In the genomic region with DNA sequence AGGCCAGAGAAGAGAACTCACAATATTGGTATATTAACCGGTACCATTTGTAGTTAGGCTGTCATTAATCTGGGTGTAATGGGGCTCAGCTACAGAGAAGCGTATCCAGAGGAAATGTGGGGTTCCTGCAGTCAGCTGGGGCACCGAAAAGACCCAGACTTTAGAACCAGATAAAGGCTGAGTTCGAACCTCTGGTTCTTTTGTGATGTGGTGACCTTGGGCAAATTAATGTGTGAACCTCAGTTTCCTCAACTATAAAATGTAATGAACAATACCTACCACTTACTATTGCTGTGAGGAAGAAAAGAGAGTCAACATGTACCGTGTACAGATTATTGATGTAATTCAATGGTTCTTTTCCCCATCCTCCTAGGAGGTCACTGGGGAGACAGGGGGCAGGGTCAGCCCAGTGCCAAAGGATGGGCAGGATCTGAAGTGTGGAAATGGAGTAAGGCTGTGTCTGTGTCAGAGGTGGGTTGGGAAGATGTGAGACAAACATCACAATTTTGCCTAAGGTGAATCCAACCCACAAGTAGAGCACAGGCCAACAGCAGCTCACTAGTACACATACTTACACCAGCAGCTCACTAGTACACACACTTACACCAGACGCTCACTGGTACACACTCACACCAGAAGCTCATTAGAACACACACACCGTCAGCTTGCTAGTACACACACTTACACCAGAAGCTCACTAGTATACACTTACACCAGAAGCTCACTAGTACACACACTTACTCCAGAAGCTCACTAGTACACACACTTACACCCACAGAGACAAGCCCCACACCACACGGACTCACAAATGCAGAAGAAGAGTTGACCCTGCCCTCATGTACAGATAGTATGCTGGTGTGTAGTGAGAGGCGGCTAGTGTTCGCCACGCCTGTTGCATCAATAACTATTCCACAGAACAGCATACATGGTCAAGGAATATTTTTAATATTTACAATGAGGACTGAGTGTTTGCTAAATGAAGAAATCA, we compare ENCODE assay signal across 11 cellular contexts. TPM values are rescaled to one million over a fixed set of nuclear protein-coding genes. Genes with fewer than 3 reads are reported as not detected.
A peak's percentile ranks its signal among the peaks of the same experiment; 100 is the strongest.
DNase-seq lines count a peak whose midpoint lies in the region; ATAC-seq and TF ChIP-seq lines count a peak whose summit lies in the region.
"Had no signal": no experiment of that assay in that cellular context is flagged by ENCODE, and none has a peak within 500 bp of the region (broad histone marks: within the 10 kb centered on the region; RNA-seq: fewer than 3 reads in every experiment).

No MANE protein-coding gene starts in this region.

- no peaks in the 10 kb centered on the region for H3K36me3 ChIP-seq in right atrium auricular region

- peaks cover 1% of the 10 kb centered on the region for H3K9me3 Mint-ChIP-seq in activated naive CD8-positive, alpha-beta T cell treated with anti-CD3 and anti-CD28 coated beads for 36 hours

- peaks cover 62% of the 10 kb centered on the region for H3K4me1 Mint-ChIP-seq in activated naive CD8-positive, alpha-beta T cell treated with anti-CD3 and anti-CD28 coated beads for 36 hours

- ATAC-seq in left ventricle myocardium superior (no peak), GM19035 (IDR thresholded peaks at IDR 0.05; ENCODE audit: unreplicated experiment) (no peak)

- no peak for TF ChIP-seq CTCF in right atrium auricular region (IDR thresholded peaks at IDR 0.05)

- no peaks in the 10 kb centered on the region for H3K9me3 ChIP-seq in right atrium auricular region
- H3K9me3 ChIP-seq in mononuclear cell (ENCODE audit: low read depth, low read length), result no peaks in the 10 kb centered on the region

- DNase-seq in right atrium auricular region (ENCODE audit: low spot score) (peak; percentile 50), left ventricle myocardium superior (no peak), GDM1 (lab: John Stamatoyannopoulos, UW) (no peak), SIG-M5 treated with dmso at 0.1 percent for 504 hours (lab: John Stamatoyannopoulos, UW; ENCODE audit: unreplicated experiment) (no peak), NCI-H446 (lab: John Stamatoyannopoulos, UW) (no peak)
- no peak for DNase-seq in activated naive CD8-positive, alpha-beta T cell treated with anti-CD3 and anti-CD28 coated beads for 36 hours
- DNase-seq: effector CD8-positive, alpha-beta T cell had no signal

- H3K27ac Mint-ChIP-seq in activated naive CD8-positive, alpha-beta T cell treated with anti-CD3 and anti-CD28 coated beads for 36 hours, result peak overlapping the region; percentile 99

- peaks cover 83% of the 10 kb centered on the region for H3K36me3 Mint-ChIP-seq in activated naive CD8-positive, alpha-beta T cell treated with anti-CD3 and anti-CD28 coated beads for 36 hours

- peak overlapping the region; percentile 90 for H3K4me3 Mint-ChIP-seq in activated naive CD8-positive, alpha-beta T cell treated with anti-CD3 and anti-CD28 coated beads for 36 hours

- peaks cover 0 to 18% of the 10 kb centered on the region in 2 donors for H3K4me1 ChIP-seq in right atrium auricular region
- peaks cover 75% of the 10 kb centered on the region for H3K4me1 ChIP-seq in mononuclear cell (ENCODE audit: insufficient read depth, low read length)

- no peak overlapping the region for H3K27ac ChIP-seq in right atrium auricular region

- H3K4me3 ChIP-seq in right atrium auricular region, result no peak overlapping the region
- H3K4me3 ChIP-seq in mononuclear cell (ENCODE audit: low read length), result peak overlapping the region; percentile 77

- intact Hi-C loops in left ventricle myocardium superior (cut with micrococcal nuclease), result no loop called here

- H3K27me3 ChIP-seq in right atrium auricular region (peaks cover 10 to 14% of the 10 kb centered on the region in 2 donors), mononuclear cell (ENCODE audit: insufficient read depth, low read length) (peaks cover 15% of the 10 kb centered on the region)

- peaks cover 5% of the 10 kb centered on the region for H3K27me3 Mint-ChIP-seq in activated naive CD8-positive, alpha-beta T cell treated with anti-CD3 and anti-CD28 coated beads for 36 hours

RNA-seq across cellular contexts. Expression of gene PRSS2, which starts 28.0 kb away (rescaled TPM):
- total RNA-seq in right atrium auricular region, result under 1 TPM in 1 of 2 donors, not detected in 1; 0.51 TPM
- not detected for total RNA-seq in left ventricle myocardium superior
- not detected for total RNA-seq in activated naive CD8-positive, alpha-beta T cell treated with anti-CD3 and anti-CD28 coated beads for 36 hours
- not detected for total RNA-seq in mononuclear cell
- total RNA-seq: NCI-H460 had no signal

RNA-seq across cellular contexts. Expression of gene PRSS1, which starts 49.5 kb away (rescaled TPM):
- not detected for total RNA-seq in right atrium auricular region
- not detected for total RNA-seq in left ventricle myocardium superior
- not detected for total RNA-seq in activated naive CD8-positive, alpha-beta T cell treated with anti-CD3 and anti-CD28 coated beads for 36 hours
- total RNA-seq in mononuclear cell, result 0.73 TPM
- total RNA-seq: NCI-H460, omental fat pad had no signal

RNA-seq across cellular contexts. Expression of gene EPHB6, which starts 56.1 kb away (rescaled TPM):
- total RNA-seq in right atrium auricular region (10 to 100 TPM in 1 of 2 donors, 1 to 10 TPM in 1; 8.2 to 19.4 TPM), left ventricle myocardium superior (3.9 TPM), mononuclear cell (8.3 TPM)
- total RNA-seq in activated naive CD8-positive, alpha-beta T cell treated with anti-CD3 and anti-CD28 coated beads for 36 hours, result 10 to 100 TPM in 1 of 2 experiments, 1 to 10 TPM in 1; 9.0 to 10.0 TPM
- total RNA-seq: NCI-H460 had no signal
